ENCODE assay signal across 11 cellular contexts in the genomic region with DNA sequence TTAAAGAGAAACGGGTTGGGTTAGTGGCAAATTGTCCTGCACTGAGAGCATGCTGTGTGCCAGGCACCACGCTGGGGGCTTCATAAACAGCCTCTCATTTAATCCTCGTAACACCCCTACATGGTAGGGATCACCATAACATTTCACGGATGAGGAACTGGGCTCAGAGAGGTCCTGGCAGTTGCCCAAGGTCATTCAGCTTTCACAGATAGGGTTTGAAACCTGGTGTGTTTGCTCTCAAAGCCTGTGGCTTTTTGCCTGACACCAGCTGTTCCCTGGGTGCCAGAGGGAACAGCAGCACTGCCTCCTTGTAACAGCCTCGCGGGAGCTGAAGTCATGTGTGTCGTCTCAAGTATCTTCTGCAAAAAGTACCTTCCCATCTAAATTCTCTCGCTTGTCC.
DNase-seq lines count a peak whose midpoint lies in the region; ATAC-seq, FAIRE-seq and TF ChIP-seq lines count a peak whose summit lies in the region.
"Had no signal": no experiment of that assay in that cellular context is flagged by ENCODE, and none has a peak within 500 bp of the region (broad histone marks: within the 10 kb centered on the region; RNA-seq: fewer than 3 reads in every experiment).

No MANE protein-coding gene starts in this region.

- 7 to 11% methylated on average over 8 of the region's 8 CpGs for WGBS in pancreas, 2 donors

- FAIRE-seq in pancreas (lab: Jason Lieb, UNC): no peak
- FAIRE-seq: GM12878 had no signal

- H3K27ac ChIP-seq in pancreas (peak overlapping the region; percentile 40 to 70 (median 56)), WERI-Rb-1 (no peak overlapping the region)

- H3K4me3 ChIP-seq in pancreas (peak overlapping the region in 2 of 4 donors; percentile 7 to 21), WERI-Rb-1 (ENCODE audit: low read depth, low read length) (no peak overlapping the region)
- H3K4me3 ChIP-seq: GM12878 had no signal

- intact Hi-C loops in pancreas (cut with DNase I): no loop called here

- no peaks in the 10 kb centered on the region for H3K36me3 ChIP-seq in pancreas
- no peaks in the 10 kb centered on the region for H3K36me3 ChIP-seq in WERI-Rb-1

- ATAC-seq in pancreas (peak; percentile 88 to 95 (median 90)), HG03439 (IDR thresholded peaks at IDR 0.05; ENCODE audit: unreplicated experiment) (no peak)
- ATAC-seq: GM12878 had no signal

- peak; percentile 40 for DNase-seq in DMS79 (lab: John Stamatoyannopoulos, UW)
- peak; percentile 91 for DNase-seq in NCI-H2171 (lab: John Stamatoyannopoulos, UW)
- peak; percentile 30 for DNase-seq in brain pericyte (ENCODE audit: low read depth, low spot score)
- DNase-seq in pancreas: peak; percentile 69 to 96 (median 92)
- no peak for DNase-seq in Ammon's horn (ENCODE audit: low spot score)
- no peak for DNase-seq in activated CD4-positive, alpha-beta T cell treated with anti-CD3 and anti-CD28 coated beads, Interleukin-2, amount 50 U/mL, for 48 hours
- DNase-seq in WERI-Rb-1: no peak
- DNase-seq: activated T-cell treated with anti-CD3 and anti-CD28 coated beads for 4 hours; CD4-positive, alpha-beta T cell had no signal

- H3K4me1 ChIP-seq in pancreas: peaks cover 9 to 16% (median 14%) of the 10 kb centered on the region in 3 donors

- TF ChIP-seq CTCF in pancreas (IDR thresholded peaks at IDR 0.05) (no peak), WERI-Rb-1 (IDR thresholded peaks at IDR 0.05; ENCODE audit: low read depth, low read length) (no peak)

- H3K9me3 ChIP-seq in pancreas (no peaks in the 10 kb centered on the region), WERI-Rb-1 (ENCODE audit: severe bottlenecking) (no peaks in the 10 kb centered on the region)

- no peaks in the 10 kb centered on the region for H3K27me3 ChIP-seq in pancreas
- no peaks in the 10 kb centered on the region for H3K27me3 ChIP-seq in WERI-Rb-1 (ENCODE audit: insufficient read depth, low read depth, severe bottlenecking)

Comparison
In these comparisons a context has a peak if more than half of its experiments do, and no peak if none do; other contexts are left out.
1. DNase-seq: peak in DMS79 (single experiment), NCI-H2171 (single experiment), brain pericyte (single experiment) and pancreas (6 of 6); none in Ammon's horn (single experiment), activated CD4-positive, alpha-beta T cell treated with anti-CD3 and anti-CD28 coated beads, Interleukin-2, amount 50 U/mL, for 48 hours (0 of 2) and WERI-Rb-1 (single experiment).